Comparison of ENCODE assay signal across 8 cellular contexts in genomic region chr16:67528222-67528869, GRCh38. TPM values are rescaled to one million over a fixed set of nuclear protein-coding genes. Genes with fewer than 3 reads are reported as not detected.
DNase-seq lines count a peak whose midpoint lies in the region; ATAC-seq and TF ChIP-seq lines count a peak whose summit lies in the region.

RIPOR1 (plus strand) TSS chr16:67528829; CDS start chr16:67538447, 9,618 bp downstream.

- no peak for TF ChIP-seq CTCF in stomach (IDR thresholded peaks at IDR 0.05)

- H4K5ac ChIP-seq in mesendoderm (ENCODE audit: low read length), result no peak within 1 kb of the TSS

- H3K9me3 ChIP-seq in ES-I3 (ENCODE audit: control insufficient read depth, insufficient read depth, low read length) (no peaks in the 10 kb centered on the region), stomach (no peaks in the 10 kb centered on the region)

- H3K4me3 ChIP-seq in mesendoderm (ENCODE audit: low read length) (peak within 1 kb of the TSS; percentile 35), stomach (peak within 1 kb of the TSS; percentile 70 to 93 (median 84))

- no peaks in the 10 kb centered on the region for H3K79me2 ChIP-seq in mesendoderm (ENCODE audit: control insufficient read depth, insufficient read depth, low read length)

- H3K4me1 Mint-ChIP-seq in activated CD4-positive, alpha-beta memory T cell treated with anti-CD3 and anti-CD28 coated beads for 36 hours (ENCODE audit: low read depth), result peaks cover 15% of the 10 kb centered on the region

- no peak within 1 kb of the TSS for H2AK5ac ChIP-seq in mesendoderm (ENCODE audit: low read length)

- H3K4me2 ChIP-seq in mesendoderm (ENCODE audit: low read length), result peak within 1 kb of the TSS; percentile 71

- H3K36me3 ChIP-seq in ES-I3 (ENCODE audit: insufficient read depth, low read length) (no peaks in the 10 kb centered on the region), mesendoderm (ENCODE audit: control insufficient read depth, insufficient read depth, low read length) (no peaks in the 10 kb centered on the region), stomach (no peaks in the 10 kb centered on the region)

- H3K79me1 ChIP-seq in mesendoderm (ENCODE audit: low read length), result no peaks in the 10 kb centered on the region

- in situ Hi-C loops in endometrial microvascular endothelial cells (cut with HindIII; ENCODE audit: inconsistent ontology term, low pct_unique_long_range_greater_than_20kb, low sequenced_read_pairs), result no loop called here

- no peak within 1 kb of the TSS for H3K27ac Mint-ChIP-seq in activated CD4-positive, alpha-beta memory T cell treated with anti-CD3 and anti-CD28 coated beads for 36 hours

- no peak within 1 kb of the TSS for H2BK15ac ChIP-seq in mesendoderm (replicated peaks; ENCODE audit: low read depth)

- peak within 1 kb of the TSS; percentile 0 for H3K23ac ChIP-seq in mesendoderm (ENCODE audit: low read length)

- no peak for TF ChIP-seq EP300 in stomach (IDR thresholded peaks at IDR 0.05)

- ATAC-seq in GM18861 (IDR thresholded peaks at IDR 0.05; ENCODE audit: unreplicated experiment), result no peak

- no peak within 1 kb of the TSS for H2BK5ac ChIP-seq in mesendoderm (ENCODE audit: low read length)

- H3K9ac ChIP-seq in ES-I3 (ENCODE audit: low read depth, low read length) (peak within 1 kb of the TSS; percentile 85), mesendoderm (ENCODE audit: low read length) (peak within 1 kb of the TSS; percentile 68)

- H3K27ac ChIP-seq in mesendoderm (ENCODE audit: low read depth, low read length) (no peak within 1 kb of the TSS), stomach (peak within 1 kb of the TSS; percentile 86 to 93 (median 89))

- peak within 1 kb of the TSS; percentile 85 for H3K56ac ChIP-seq in mesendoderm (ENCODE audit: low read length)

- H3K36me3 Mint-ChIP-seq in activated CD4-positive, alpha-beta memory T cell treated with anti-CD3 and anti-CD28 coated beads for 36 hours, result no peaks in the 10 kb centered on the region

- CTCF ChIA-PET in activated CD4-positive, alpha-beta memory T cell treated with anti-CD3 and anti-CD28 coated beads for 36 hours (lab: Charles Lee), result interaction anchor here (0.6 to 10.9 kb wide), 5 partner anchors 7 to 733 kb away, joined by 3 to 106 read pairs (median 4); no protein-coding TSS in a partner anchor

- H2BK120ac ChIP-seq in mesendoderm (ENCODE audit: low read depth, low read length), result no peak within 1 kb of the TSS

- no peak within 1 kb of the TSS for H4K8ac ChIP-seq in mesendoderm (ENCODE audit: low read depth, low read length)

- H3K4me1 ChIP-seq in ES-I3 (ENCODE audit: insufficient read depth, low read length) (peaks cover 5% of the 10 kb centered on the region; the same call in 1 of the 2 replicates), mesendoderm (ENCODE audit: control insufficient read depth, low read depth, low read length) (peaks cover 2% of the 10 kb centered on the region), stomach (peaks cover 15 to 54% (median 51%) of the 10 kb centered on the region in 4 donors)

- POLR2A ChIA-PET in activated CD4-positive, alpha-beta memory T cell treated with anti-CD3 and anti-CD28 coated beads for 36 hours (lab: Charles Lee), result no interaction called here

- no peaks in the 10 kb centered on the region for H3K9me3 Mint-ChIP-seq in activated CD4-positive, alpha-beta memory T cell treated with anti-CD3 and anti-CD28 coated beads for 36 hours

- peak within 1 kb of the TSS; percentile 56 for H3K4ac ChIP-seq in mesendoderm (ENCODE audit: low read depth, low read length)

- peaks cover 19% of the 10 kb centered on the region for H3K27me3 Mint-ChIP-seq in activated CD4-positive, alpha-beta memory T cell treated with anti-CD3 and anti-CD28 coated beads for 36 hours

- no CpG with 5 or more reads among the region's 45 CpGs for WGBS in mesendoderm (ENCODE audit: extremely low coverage, insufficient coverage, low lambda C conversion rate)
- 2 to 34% (median 22%) methylated on average over 11 to 42 of the region's 45 CpGs for WGBS in stomach, 5 donors

- TF ChIP-seq POLR2A in stomach (IDR thresholded peaks at IDR 0.05), result no peak

- DNase-seq in HuH-7 (ENCODE audit: low spot score), result peak; percentile 90
- peak; percentile 54 for DNase-seq in activated CD4-positive, alpha-beta memory T cell treated with anti-CD3 and anti-CD28 coated beads for 36 hours
- peak; percentile 61 for DNase-seq in mesendoderm
- DNase-seq in stomach, result peak; percentile 65
- DNase-seq in NCI-H187 treated with DMSO at 0.1 percent for 48 hours (lab: John Stamatoyannopoulos, UW), result no peak

- intact Hi-C loops in activated CD4-positive, alpha-beta memory T cell treated with anti-CD3 and anti-CD28 coated beads for 36 hours (cut with micrococcal nuclease), result loop anchor here (2.0 to 10.0 kb wide), 2 partner anchors 34 to 276 kb away; partner anchors contain the start of genes CTCF, RANBP10 and TSNAXIP1
- intact Hi-C loops in stomach (cut with DNase I; ENCODE audit: low total_unique reads), result no loop called here

- H3K27me3 ChIP-seq in mesendoderm (ENCODE audit: insufficient read depth, low read length, poor library complexity) (peaks cover 33% of the 10 kb centered on the region), stomach (no peaks in the 10 kb centered on the region)

- H3K18ac ChIP-seq in mesendoderm (ENCODE audit: low read length), result peak within 1 kb of the TSS; percentile 64

- peak within 1 kb of the TSS; percentile 68 for H3K4me3 Mint-ChIP-seq in activated CD4-positive, alpha-beta memory T cell treated with anti-CD3 and anti-CD28 coated beads for 36 hours

RNA-seq across cellular contexts. Expression of gene RIPOR1, which starts in this region (rescaled TPM):
- total RNA-seq in activated CD4-positive, alpha-beta memory T cell treated with anti-CD3 and anti-CD28 coated beads for 36 hours, result 10 to 100 TPM; 33.4 to 37.9 TPM
- total RNA-seq in endometrial microvascular endothelial cells (ENCODE audit: inconsistent ontology term) (47.0 TPM), stomach (100 to 1,000 TPM in 2 of 5 donors, 10 to 100 TPM in 3; 24.0 to 159 (median 38.4) TPM)
- 5.0 TPM for polyA plus RNA-seq in mesendoderm (2013, experiment 1 of 2)
- 4.7 TPM for polyA plus RNA-seq in mesendoderm (2013, experiment 2 of 2)
- 10 to 100 TPM; 17.2 to 29.5 (median 23.4) TPM for polyA plus RNA-seq in stomach
